In genomic region chr7:104972510-104972909, GRCh38 we compare ENCODE assay signal across 12 cellular contexts. TPM values are rescaled to one million over a fixed set of nuclear protein-coding genes. Genes with fewer than 3 reads are reported as not detected.
DNase-seq lines count a peak whose midpoint lies in the region; TF ChIP-seq lines count a peak whose summit lies in the region.
"Had no signal": no experiment of that assay in that cellular context is flagged by ENCODE, and none has a peak within 500 bp of the region (broad histone marks: within the 10 kb centered on the region; RNA-seq: fewer than 3 reads in every experiment).

No MANE protein-coding gene starts in this region.

- peak; percentile 85 for DNase-seq in GM04503 (ENCODE audit: low read depth)
- peak; percentile 66 for DNase-seq in adipocyte (ENCODE audit: low read depth)
- DNase-seq in fibroblast of pulmonary artery (ENCODE audit: low read depth) = peak; percentile 40
- DNase-seq in suprapubic skin (ENCODE audit: low spot score in 2 of 2) = no peak
- no peak for DNase-seq in stimulated activated CD4-positive, alpha-beta T cell treated with anti-CD3 and anti-CD28 coated beads, Interleukin-4, amount 100 ng/mL, for 1 hour
- no peak for DNase-seq in lower leg skin (ENCODE audit: low spot score in 2 of 2)
- no peak for DNase-seq in DMS153 treated with DMSO at 0.1 percent for 48 hours (lab: John Stamatoyannopoulos, UW; ENCODE audit: unreplicated experiment)
- DNase-seq: DMS79; nephron progenitor cell; stimulated activated CD4-positive, alpha-beta T cell treated with anti-CD3 and anti-CD28 coated beads, Interleukin-12 subunit alpha, Interleukin-12 subunit beta, amount 100 ng/mL, for 4 hours; T-helper 9 cell had no signal

- H3K9me3 ChIP-seq in adipocyte (ENCODE audit: control insufficient read depth, low read length) = no peaks in the 10 kb centered on the region
- no peaks in the 10 kb centered on the region for H3K9me3 ChIP-seq in suprapubic skin

- intact Hi-C loops in lower leg skin (cut with DNase I; ENCODE audit: low total_unique reads) = no loop called here

- WGBS in suprapubic skin = 64% methylated on average over 5 of the region's 5 CpGs
- WGBS in lower leg skin, 2 donors = 41 to 61% methylated on average over 5 of the region's 5 CpGs

- TF ChIP-seq POLR2A in suprapubic skin (IDR thresholded peaks at IDR 0.05) (no peak), lower leg skin (IDR thresholded peaks at IDR 0.05) (no peak)

- H3K36me3 ChIP-seq in adipocyte (ENCODE audit: control insufficient read depth, insufficient read depth, low read length, severe bottlenecking) = no peaks in the 10 kb centered on the region
- no peaks in the 10 kb centered on the region for H3K36me3 ChIP-seq in suprapubic skin

- H3K4me3 ChIP-seq in adipocyte (ENCODE audit: low read length) = peak overlapping the region; percentile 31
- H3K4me3 ChIP-seq in fibroblast of pulmonary artery (replicated peaks; ENCODE audit: low read depth, low read length) = no peak overlapping the region
- H3K4me3 ChIP-seq in suprapubic skin = no peak overlapping the region
- H3K4me3 ChIP-seq in lower leg skin (ENCODE audit: low read depth, poor library complexity, severe bottlenecking) = no peak overlapping the region

- H3K4me1 ChIP-seq in adipocyte (ENCODE audit: control insufficient read depth, insufficient read depth, low read length) = peaks cover 59% of the 10 kb centered on the region
- peaks cover 60% of the 10 kb centered on the region for H3K4me1 ChIP-seq in suprapubic skin

- TF ChIP-seq CTCF in fibroblast of pulmonary artery (IDR thresholded peaks at IDR 0.05; ENCODE audit: low read length, missing control alignments) = no peak
- TF ChIP-seq CTCF in suprapubic skin (IDR thresholded peaks at IDR 0.05) = no peak
- no peak for TF ChIP-seq CTCF in lower leg skin (IDR thresholded peaks at IDR 0.05)

- peak overlapping the region; percentile 80 for H3K27ac ChIP-seq in suprapubic skin
- H3K27ac ChIP-seq: KMS-11 had no signal

- H3K27me3 ChIP-seq in adipocyte (replicated peaks; ENCODE audit: control insufficient read depth, insufficient read depth, low read length) (no peaks in the 10 kb centered on the region), suprapubic skin (no peaks in the 10 kb centered on the region)

- TF ChIP-seq EP300 in suprapubic skin (IDR thresholded peaks at IDR 0.05) = no peak

- peak overlapping the region; percentile 84 for H3K9ac ChIP-seq in adipocyte (ENCODE audit: low read length)
- H3K9ac ChIP-seq: KMS-11 had no signal

RNA-seq across cellular contexts. Expression of gene KMT2E, which starts 41.5 kb away (rescaled TPM):
- 100 to 1,000 TPM in 2 of 4 donors, 10 to 100 TPM in 2; 93.9 to 208 (median 118) TPM for total RNA-seq in suprapubic skin
- total RNA-seq in lower leg skin = 100 to 1,000 TPM in 3 of 4 donors, 10 to 100 TPM in 1; 86.4 to 130 (median 114) TPM

Comparison
In these comparisons a context has a peak if more than half of its experiments do, and no peak if none do; other contexts are left out.
1. DNase-seq: peak in GM04503 (single experiment), adipocyte (single experiment) and fibroblast of pulmonary artery (single experiment); none in suprapubic skin (0 of 2), stimulated activated CD4-positive, alpha-beta T cell treated with anti-CD3 and anti-CD28 coated beads, Interleukin-4, amount 100 ng/mL, for 1 hour (single experiment), lower leg skin (0 of 2) and DMS153 treated with DMSO at 0.1 percent for 48 hours (single experiment).